In genomic region chr6:79038061-79038460, GRCh38 we compare ENCODE assay signal across 18 cellular contexts. TPM values are rescaled to one million over a fixed set of nuclear protein-coding genes. Genes with fewer than 3 reads are reported as not detected.
DNase-seq lines count a peak whose midpoint lies in the region; ATAC-seq and TF ChIP-seq lines count a peak whose summit lies in the region.
"Had no signal": no experiment of that assay in that cellular context is flagged by ENCODE, and none has a peak within 500 bp of the region (broad histone marks: within the 10 kb centered on the region; RNA-seq: fewer than 3 reads in every experiment).

No MANE protein-coding gene starts in this region.

- CTCF ChIA-PET in MCF 10A (lab: Yijun Ruan, JAX): interaction anchor here (0.6 kb wide), 1 partner anchor 38 kb away, joined by 3 read pairs; no protein-coding TSS in a partner anchor

- no peak overlapping the region for H2BK5ac ChIP-seq in mesendoderm (ENCODE audit: low read length)

- H3K18ac ChIP-seq in mesendoderm (ENCODE audit: low read length): no peak overlapping the region

- H3K36me3 ChIP-seq in mesendoderm (ENCODE audit: control insufficient read depth, insufficient read depth, low read length): no peaks in the 10 kb centered on the region

- no peak overlapping the region for H3K56ac ChIP-seq in mesendoderm (ENCODE audit: low read length)

- H3K23ac ChIP-seq in mesendoderm (ENCODE audit: low read length): no peak overlapping the region

- no peak for ATAC-seq in GM18873 (IDR thresholded peaks at IDR 0.05; ENCODE audit: low FRiP score, unreplicated experiment)
- ATAC-seq: A549 had no signal

- peak overlapping the region; percentile 5 for H4K8ac ChIP-seq in mesendoderm (ENCODE audit: low read depth, low read length)

- H3K4me1 Mint-ChIP-seq in MCF 10A (ENCODE audit: insufficient read depth, unreplicated experiment): peaks cover 16% of the 10 kb centered on the region

- POLR2A ChIA-PET in MCF 10A (lab: Yijun Ruan, JAX): interaction anchor here (0.6 to 1.3 kb wide), 2 partner anchors 19 to 26 kb away, joined by 4 read pairs; no protein-coding TSS in a partner anchor

- peaks cover 10% of the 10 kb centered on the region for H3K79me2 ChIP-seq in mesendoderm (ENCODE audit: control insufficient read depth, insufficient read depth, low read length)

- no peak overlapping the region for H2AK5ac ChIP-seq in mesendoderm (ENCODE audit: low read length)

- no peak overlapping the region for H3K4ac ChIP-seq in mesendoderm (ENCODE audit: low read depth, low read length)

- DNase-seq in NCI-H82 (lab: John Stamatoyannopoulos, UW): peak; percentile 20
- DNase-seq in NCI-H82 treated with DMSO at 0.1 percent for 48 hours (lab: John Stamatoyannopoulos, UW; ENCODE audit: unreplicated experiment): no peak
- DNase-seq in iris pigment epithelial cell (ENCODE audit: low read depth): peak; percentile 12
- no peak for DNase-seq in mesendoderm
- DNase-seq in stimulated activated CD4-positive, alpha-beta T cell treated with anti-CD3 and anti-CD28 coated beads, Interleukin-1b, Interleukin-23, amount 100 ng/mL, for 48 hours: no peak
- no peak for DNase-seq in MCF 10A (ENCODE audit: unreplicated experiment)
- DNase-seq: AML-193; Caco-2; CD4-positive, alpha-beta T cell; DMS153; DMS79; GDM1; GM23248 had no signal

- H3K4me3 ChIP-seq in mesendoderm (ENCODE audit: low read length): no peak overlapping the region
- H3K4me3 ChIP-seq: A549, GM23248, HAP-1 had no signal

- no peaks in the 10 kb centered on the region for H3K27me3 Mint-ChIP-seq in MCF 10A (ENCODE audit: insufficient read depth, unreplicated experiment)
- H3K27me3 Mint-ChIP-seq: CD4-positive, alpha-beta T cell had no signal

- H3K4me2 ChIP-seq in mesendoderm (ENCODE audit: low read length): no peak overlapping the region
- H3K4me2 ChIP-seq: A549 had no signal

- no peak overlapping the region for H2BK15ac ChIP-seq in mesendoderm (replicated peaks; ENCODE audit: low read depth)

- intact Hi-C loops in MCF 10A (cut with micrococcal nuclease): no loop called here

- peaks cover 2% of the 10 kb centered on the region for H3K27me3 ChIP-seq in mesendoderm (ENCODE audit: insufficient read depth, low read length, poor library complexity)

- no peaks in the 10 kb centered on the region for H3K4me1 ChIP-seq in mesendoderm (ENCODE audit: control insufficient read depth, low read depth, low read length)
- H3K4me1 ChIP-seq: A549, Caco-2, HAP-1 had no signal

- H3K9ac ChIP-seq in mesendoderm (ENCODE audit: low read length): no peak overlapping the region
- H3K9ac ChIP-seq: GM23248 had no signal

- H3K36me3 Mint-ChIP-seq in MCF 10A (ENCODE audit: insufficient read depth, unreplicated experiment): peaks cover 62% of the 10 kb centered on the region

- peaks cover 6% of the 10 kb centered on the region for H3K79me1 ChIP-seq in mesendoderm (ENCODE audit: low read length)

- TF ChIP-seq CTCF in MCF 10A (IDR thresholded peaks at IDR 0.05; ENCODE audit: unreplicated experiment): no peak

- H3K9me3 Mint-ChIP-seq in MCF 10A (ENCODE audit: unreplicated experiment): no peaks in the 10 kb centered on the region
- H3K9me3 Mint-ChIP-seq: CD4-positive, alpha-beta T cell had no signal

- no peak overlapping the region for H2BK120ac ChIP-seq in mesendoderm (ENCODE audit: low read depth, low read length)

- no peak overlapping the region for H4K5ac ChIP-seq in mesendoderm (ENCODE audit: low read length)

- no peak overlapping the region for H3K27ac ChIP-seq in mesendoderm (ENCODE audit: low read depth, low read length)
- H3K27ac ChIP-seq: 22Rv1, A549, C4-2B, GM23248 had no signal

- H3K4me3 Mint-ChIP-seq in MCF 10A (ENCODE audit: unreplicated experiment): no peak overlapping the region
- H3K4me3 Mint-ChIP-seq: CD4-positive, alpha-beta T cell had no signal

- no TSS peak for BruUV-seq in MCF 10A (replicated peaks; lab: Mats Ljungman, UMichigan)

- no peak overlapping the region for H3K27ac Mint-ChIP-seq in MCF 10A (ENCODE audit: low read depth, unreplicated experiment)
- H3K27ac Mint-ChIP-seq: CD4-positive, alpha-beta T cell had no signal

RNA-seq across cellular contexts. Expression of gene PHIP, which starts 40.0 kb away (rescaled TPM):
- polyA plus RNA-seq in mesendoderm (2013, experiment 1 of 2): 20.1 TPM
- polyA plus RNA-seq in mesendoderm (2013, experiment 2 of 2): 20.0 TPM
- total RNA-seq in MCF 10A (2022): 25.3 and 26.5 TPM in 2 replicates

Comparison
In these comparisons a context has a peak if more than half of its experiments do, and no peak if none do; other contexts are left out.
1. DNase-seq: peak in NCI-H82 (single experiment) and iris pigment epithelial cell (single experiment); none in NCI-H82 treated with DMSO at 0.1 percent for 48 hours (single experiment), mesendoderm (single experiment), stimulated activated CD4-positive, alpha-beta T cell treated with anti-CD3 and anti-CD28 coated beads, Interleukin-1b, Interleukin-23, amount 100 ng/mL, for 48 hours (single experiment) and MCF 10A (single experiment).